28 cellular contexts compared by ENCODE assay signal in genomic region chr16:49742428-49743205, GRCh38.
"Had no signal": no experiment of that assay in that cellular context is flagged by ENCODE, and none has a peak within 500 bp of the region (broad histone marks: within the 10 kb centered on the region; RNA-seq: fewer than 3 reads in every experiment).

No MANE protein-coding gene starts in this region.

- ATAC-seq: esophagus mucosa; heart left ventricle; left lobe of liver; lower lobe of right lung; naive thymus-derived CD8-positive, alpha-beta T cell; stimulated activated effector memory CD8-positive, alpha-beta T cell treated with anti-CD3 and anti-CD28 coated beads, Interleukin-12 subunit alpha, Interleukin-12 subunit beta, amount 100 ng/mL, for 72 hours; stimulated activated naive CD8-positive, alpha-beta T cell treated with anti-CD3 and anti-CD28 coated beads, Interleukin-15, amount 100 ng/mL, for 72 hours; upper lobe of right lung had no signal

- H3K4me1 ChIP-seq: adrenal gland, lower lobe of right lung, upper lobe of right lung had no signal

- H3K27me3 Mint-ChIP-seq: activated naive CD8-positive, alpha-beta T cell treated with anti-CD3 and anti-CD28 coated beads for 36 hours; stimulated activated naive CD8-positive, alpha-beta T cell treated with anti-CD3 and anti-CD28 coated beads, Interleukin-15, amount 100 ng/mL, for 72 hours had no signal

- H3K27me3 ChIP-seq: adrenal gland, brain microvascular endothelial cell, dorsolateral prefrontal cortex, neutrophil, thyroid gland, upper lobe of right lung had no signal

- H3K4me3 Mint-ChIP-seq: activated naive CD8-positive, alpha-beta T cell treated with anti-CD3 and anti-CD28 coated beads for 36 hours; naive thymus-derived CD8-positive, alpha-beta T cell; stimulated activated effector memory CD8-positive, alpha-beta T cell treated with anti-CD3 and anti-CD28 coated beads, Interleukin-12 subunit alpha, Interleukin-12 subunit beta, amount 100 ng/mL, for 72 hours; stimulated activated naive CD8-positive, alpha-beta T cell treated with anti-CD3 and anti-CD28 coated beads, Interleukin-15, amount 100 ng/mL, for 72 hours had no signal

- H3K36me3 Mint-ChIP-seq: activated naive CD8-positive, alpha-beta T cell treated with anti-CD3 and anti-CD28 coated beads for 36 hours; naive thymus-derived CD8-positive, alpha-beta T cell; stimulated activated effector memory CD8-positive, alpha-beta T cell treated with anti-CD3 and anti-CD28 coated beads, Interleukin-12 subunit alpha, Interleukin-12 subunit beta, amount 100 ng/mL, for 72 hours had no signal

- H3K27ac Mint-ChIP-seq: activated naive CD8-positive, alpha-beta T cell treated with anti-CD3 and anti-CD28 coated beads for 36 hours; naive thymus-derived CD8-positive, alpha-beta T cell; stimulated activated effector memory CD8-positive, alpha-beta T cell treated with anti-CD3 and anti-CD28 coated beads, Interleukin-12 subunit alpha, Interleukin-12 subunit beta, amount 100 ng/mL, for 72 hours had no signal

- H3K27ac ChIP-seq: adrenal gland, brain microvascular endothelial cell, coronary artery, dorsolateral prefrontal cortex, heart left ventricle, lower lobe of right lung, neutrophil, sigmoid colon, thyroid gland, upper lobe of right lung had no signal

- DNase-seq: activated CD4-positive, alpha-beta T cell treated with anti-CD3 and anti-CD28 coated beads for 48 hours; activated CD4-positive, alpha-beta T cell treated with anti-CD3 and anti-CD28 coated beads, Interleukin-2, amount 50 U/mL, for 48 hours; activated CD8-positive, alpha-beta memory T cell treated with anti-CD3 and anti-CD28 coated beads for 24 hours; activated effector memory CD4-positive, alpha-beta T cell treated with Interleukin-2 at 50 U/mL for 16 hours; activated naive CD4-positive, alpha-beta T cell treated with Interleukin-2 at 50 U/mL for 16 hours; activated naive CD8-positive, alpha-beta T cell treated with anti-CD3 and anti-CD28 coated beads for 36 hours; adrenal gland; aorta; brain microvascular endothelial cell; dorsolateral prefrontal cortex; foreskin fibroblast; heart left ventricle; lower lobe of right lung; mesenchymal stem cell; naive thymus-derived CD8-positive, alpha-beta T cell; sigmoid colon; small intestine; stimulated activated CD4-positive, alpha-beta T cell treated with anti-CD3 and anti-CD28 coated beads, Interleukin-4, amount 100 ng/mL, for 24 hours; stimulated activated naive CD8-positive, alpha-beta T cell treated with anti-CD3 and anti-CD28 coated beads, Interleukin-15, amount 100 ng/mL, for 72 hours; substantia nigra; T-helper 2 cell; upper lobe of right lung had no signal

- H3K36me3 ChIP-seq: adrenal gland, brain microvascular endothelial cell, heart left ventricle, lower lobe of right lung, neutrophil, sigmoid colon, thyroid gland, upper lobe of right lung had no signal

- FAIRE-seq: small intestine had no signal

- H3K4me3 ChIP-seq: adrenal gland, coronary artery, dorsolateral prefrontal cortex, heart left ventricle, lower lobe of right lung, sigmoid colon, thyroid gland, upper lobe of right lung had no signal

- H3K9me3 Mint-ChIP-seq: activated naive CD8-positive, alpha-beta T cell treated with anti-CD3 and anti-CD28 coated beads for 36 hours; naive thymus-derived CD8-positive, alpha-beta T cell; stimulated activated effector memory CD8-positive, alpha-beta T cell treated with anti-CD3 and anti-CD28 coated beads, Interleukin-12 subunit alpha, Interleukin-12 subunit beta, amount 100 ng/mL, for 72 hours; stimulated activated naive CD8-positive, alpha-beta T cell treated with anti-CD3 and anti-CD28 coated beads, Interleukin-15, amount 100 ng/mL, for 72 hours had no signal

- H3K4me1 Mint-ChIP-seq: activated naive CD8-positive, alpha-beta T cell treated with anti-CD3 and anti-CD28 coated beads for 36 hours; stimulated activated effector memory CD8-positive, alpha-beta T cell treated with anti-CD3 and anti-CD28 coated beads, Interleukin-12 subunit alpha, Interleukin-12 subunit beta, amount 100 ng/mL, for 72 hours; stimulated activated naive CD8-positive, alpha-beta T cell treated with anti-CD3 and anti-CD28 coated beads, Interleukin-15, amount 100 ng/mL, for 72 hours had no signal

- H3K9me3 ChIP-seq: adrenal gland, heart left ventricle, lower lobe of right lung, neutrophil, sigmoid colon, thyroid gland, upper lobe of right lung had no signal
